ENCODE assay signal across 9 cellular contexts in genomic region chr19:45630463-45630862, GRCh38. TPM values are rescaled to one million over a fixed set of nuclear protein-coding genes. Genes with fewer than 3 reads are reported as not detected.
DNase-seq lines count a peak whose midpoint lies in the region; ATAC-seq, FAIRE-seq and TF ChIP-seq lines count a peak whose summit lies in the region.
"Had no signal": no experiment of that assay in that cellular context is flagged by ENCODE, and none has a peak within 500 bp of the region (broad histone marks: within the 10 kb centered on the region; RNA-seq: fewer than 3 reads in every experiment).

No MANE protein-coding gene starts in this region.

- intact Hi-C loops in GM12878 (cut with micrococcal nuclease; ENCODE audit: unreplicated experiment): no loop called here
- intact Hi-C loops in left ventricle myocardium superior (cut with micrococcal nuclease): no loop called here

- RAD21 ChIA-PET in GM12878 (lab: Charles Lee; ENCODE audit: unreplicated experiment): interaction anchor here (0.6 to 4.1 kb wide), 5 partner anchors 11 to 114 kb away, joined by 3 to 21 read pairs (median 3); no protein-coding TSS in a partner anchor

- H3K79me2 ChIP-seq in KMS-11 (ENCODE audit: insufficient read depth, low read depth): no peaks in the 10 kb centered on the region
- no peaks in the 10 kb centered on the region; the same call in 1 of the 2 replicates for H3K79me2 ChIP-seq in GM12878 (ENCODE audit: control insufficient read depth, insufficient read depth, low read length)

- H3K27me3 ChIP-seq in KMS-11 (ENCODE audit: insufficient read depth, low read depth): no peaks in the 10 kb centered on the region
- no peaks in the 10 kb centered on the region for H3K27me3 ChIP-seq in GM12878 (replicated peaks in 1 of 2; ENCODE audit: control insufficient read depth in 2 of 2, insufficient read depth in 2 of 2, low read length in 1 of 2)

- no peak overlapping the region for H3K4me3 ChIP-seq in KMS-11 (IDR thresholded peaks at IDR 0.05; ENCODE audit: insufficient read depth, low read depth, low read length)
- H3K4me3 ChIP-seq in GM12878: no peak overlapping the region
- H3K4me3 ChIP-seq: left ventricle myocardium inferior had no signal

- H3K9ac ChIP-seq in KMS-11 (no peak overlapping the region), GM12878 (ENCODE audit: control insufficient read depth, insufficient read depth, low read length) (no peak overlapping the region)

- in situ Hi-C loops in GM12878 (cut with MboI): no loop called here

- no CpG with 5 or more reads among the region's 2 CpGs for WGBS in GM12878 (ENCODE audit: insufficient coverage, insufficient replicate concordance, low lambda C conversion rate, missing lambda C conversion rate)

- H3K4me2 ChIP-seq in KMS-11: peak overlapping the region; percentile 1; the same call in 1 of the 2 replicates
- H3K4me2 ChIP-seq in GM12878 (ENCODE audit: control insufficient read depth, insufficient read depth): no peak overlapping the region

- no peak for TF ChIP-seq POLR2A in GM12878 (IDR thresholded peaks at IDR 0.05; ENCODE audit: low read depth, low read length)

- H3K36me3 ChIP-seq in KMS-11 (ENCODE audit: insufficient read depth) (no peaks in the 10 kb centered on the region), GM12878 (ENCODE audit: control insufficient read depth in 2 of 2, insufficient read depth in 2 of 2, low read length in 1 of 2) (peaks cover 6 to 15% of the 10 kb centered on the region in 2 experiments; a peak in 3 of 4 replicates)

- H4K20me1 ChIP-seq in KMS-11 (ENCODE audit: insufficient read depth): no peaks in the 10 kb centered on the region
- H4K20me1 ChIP-seq in GM12878 (ENCODE audit: control insufficient read depth, insufficient read depth): no peaks in the 10 kb centered on the region

- POLR2A ChIA-PET in GM12878 (lab: Charles Lee): interaction anchor here (0.7 to 2.7 kb wide), 6 partner anchors 11 to 62 kb away, joined by 3 to 14 read pairs (median 5); partner anchors contain the start of genes GIPR, QPCTL and SNRPD2

- TF ChIP-seq RAD21 in GM12878 (IDR thresholded peaks at IDR 0.05; ENCODE audit: insufficient read depth, low read depth, low read length): no peak

- no peaks in the 10 kb centered on the region for H3K9me3 ChIP-seq in GM12878 (replicated peaks; ENCODE audit: control insufficient read depth, insufficient read depth, low read length)
- H3K9me3 ChIP-seq: left ventricle myocardium inferior had no signal

- H2AFZ ChIP-seq in KMS-11 (ENCODE audit: low read depth) (no peak overlapping the region), GM12878 (ENCODE audit: control insufficient read depth, low read depth, low read length) (no peak overlapping the region)

- peak; percentile 59 for FAIRE-seq in GM12878 (lab: Jason Lieb, UNC)

- DNase-seq in SIG-M5 treated with dmso at 0.1 percent for 504 hours (lab: John Stamatoyannopoulos, UW; ENCODE audit: unreplicated experiment): peak; percentile 67
- DNase-seq in SIG-M5 (lab: John Stamatoyannopoulos, UW): no peak
- peak; percentile 60 for DNase-seq in GM12878 (ENCODE audit: low read depth, low spot score)
- DNase-seq in non-pigmented ciliary epithelial cell (ENCODE audit: low read depth): peak; percentile 85
- no peak for DNase-seq in left ventricle myocardium superior
- DNase-seq: left ventricle myocardium inferior had no signal

- SMC1A ChIA-PET in GM12878 (lab: Charles Lee; ENCODE audit: uncharacterized antibody, unreplicated experiment): interaction anchor here (1.4 to 1.5 kb wide), 2 partner anchors 10 to 16 kb away, joined by 5 to 24 read pairs; partner anchors contain the start of gene EML2

- CTCF ChIA-PET in GM12878 (lab: Yijun Ruan, JAX): interaction anchor here (0.5 to 3.1 kb wide), 12 partner anchors 9 to 403 kb away, joined by 3 to 35 read pairs (median 4); partner anchors contain the start of gene EML2

- BruUV-seq in GM12878 (replicated peaks; lab: Mats Ljungman, UMichigan): no TSS peak

- peak; percentile 95 for ATAC-seq in GM12878
- no peak for ATAC-seq in HG02970 (IDR thresholded peaks at IDR 0.05; ENCODE audit: low FRiP score, unreplicated experiment)
- ATAC-seq in HG03520 (IDR thresholded peaks at IDR 0.05; ENCODE audit: unreplicated experiment): no peak
- no peak for ATAC-seq in left ventricle myocardium superior

- TF ChIP-seq EP300 in GM12878 (IDR thresholded peaks at IDR 0.05; ENCODE audit: borderline replicate concordance in 1 of 2, control insufficient read depth in 1 of 2, low read depth in 2 of 2, low read length in 2 of 2): peak in 1 of 2 experiments; percentile 17; a peak in 1 of 4 replicates

- H3K27ac ChIP-seq in KMS-11 (peak overlapping the region; percentile 18; the same call in 1 of the 2 replicates), GM12878 (ENCODE audit: control insufficient read depth, insufficient read depth) (peak overlapping the region; percentile 61)
- H3K27ac ChIP-seq: left ventricle myocardium inferior had no signal

- H3K4me1 ChIP-seq in KMS-11 (ENCODE audit: low read depth, poor library complexity, severe bottlenecking): peaks cover 23% of the 10 kb centered on the region
- H3K4me1 ChIP-seq in GM12878 (ENCODE audit: control insufficient read depth, insufficient read depth, low read length): peaks cover 8% of the 10 kb centered on the region

- TF ChIP-seq CTCF in KMS-11 (conservative IDR thresholded peaks at IDR 0.05; ENCODE audit: low read depth, low read length): no peak
- TF ChIP-seq CTCF in GM12878 (IDR thresholded peaks at IDR 0.05 in 2 of 3, conservative IDR thresholded peaks at IDR 0.05 in 1 of 3; ENCODE audit: control insufficient read depth in 2 of 3, extremely low read depth in 1 of 3, insufficient read depth in 1 of 3, low read depth in 3 of 3, low read length in 3 of 3): no peak

RNA-seq across cellular contexts. Expression of gene EML2, which starts 8.7 kb away (rescaled TPM):
- total RNA-seq in GM12878 (2013; cell fraction: nucleolus; rRNA removed): 163 and 188 TPM in 2 replicates
- total RNA-seq in GM12878 (2014; rRNA removed): 44.0 and 46.7 TPM in 2 replicates
- total RNA-seq in GM12878 (2014; rRNA removed; fragmentation: Illumina TruSeq; extraction: Trizol): 23.4 and 23.8 TPM in 2 replicates
- total RNA-seq in GM12878 (2021): 64.0 and 72.2 TPM in 2 replicates
- 29.8 TPM for polyA plus RNA-seq in GM12878 (2011; ENCODE audit: low read depth)
- 28.4 and 47.7 TPM in 2 replicates for polyA plus RNA-seq in GM12878 (2011; rRNA removed)
- 56.3 and 65.9 TPM in 2 replicates for polyA plus RNA-seq in GM12878 (2011; cell fraction: cytosol; rRNA removed)
- 324 and 327 TPM in 2 replicates for polyA plus RNA-seq in GM12878 (2011; cell fraction: nucleus; rRNA removed)
- 60.4 and 77.9 TPM in 2 replicates for polyA plus RNA-seq in GM12878 (2012)
- polyA plus RNA-seq in GM12878 (2014; fragmentation: Illumina TruSeq; extraction: Trizol): 18.2 and 25.3 TPM in 2 replicates
- 1 to 10 TPM; 1.6 to 2.2 TPM for polyA plus RNA-seq in GM12878 (2014; fragmentation: Nextera tagmentation; extraction: Ambion mirVana)
- 56.1 and 56.6 TPM in 2 replicates for polyA plus RNA-seq in GM12878 (2014; rRNA removed)
- 10 to 100 TPM; 27.4 to 27.6 TPM for polyA plus RNA-seq in GM12878 (2016; fragmentation: Nextera tagmentation; extraction: Ambion mirVana)
- polyA minus RNA-seq in GM12878 (2011; rRNA and poly(A)+ RNA removed): 48.7 and 64.3 TPM in 2 replicates
- polyA minus RNA-seq in GM12878 (2011; cell fraction: cytosol; rRNA and poly(A)+ RNA removed): 22.5 and 26.9 TPM in 2 replicates
- 71.6 and 94.8 TPM in 2 replicates for polyA minus RNA-seq in GM12878 (2011; cell fraction: nucleus; rRNA and poly(A)+ RNA removed)
- total RNA-seq in left ventricle myocardium superior: 33.4 TPM

RNA-seq across cellular contexts. Expression of gene GPR4, which starts 28.5 kb away (rescaled TPM):
- 0.10 TPM in 1 of 2 replicates, not detected in the other for total RNA-seq in GM12878 (2013; cell fraction: nucleolus; rRNA removed)
- total RNA-seq in GM12878 (2014; rRNA removed) (not detected in 2 replicates), GM12878 (2014; rRNA removed; fragmentation: Illumina TruSeq; extraction: Trizol) (not detected in 2 replicates), GM12878 (2021) (not detected in 2 replicates), left ventricle myocardium superior (4.8 TPM)
- not detected for polyA plus RNA-seq in GM12878 (2011; ENCODE audit: low read depth)
- polyA plus RNA-seq in GM12878 (2011; rRNA removed) (not detected in 2 replicates), GM12878 (2014; fragmentation: Illumina TruSeq; extraction: Trizol) (not detected in 2 replicates), GM12878 (2014; fragmentation: Nextera tagmentation; extraction: Ambion mirVana) (not detected), GM12878 (2014; rRNA removed) (0.03 TPM in 1 of 2 replicates, not detected in the other), GM12878 (2016; fragmentation: Nextera tagmentation; extraction: Ambion mirVana) (not detected)
- polyA plus RNA-seq in GM12878 (2011; cell fraction: cytosol; rRNA removed): 0.07 TPM in 1 of 2 replicates, not detected in the other
- 0.12 and 0.13 TPM in 2 replicates for polyA plus RNA-seq in GM12878 (2011; cell fraction: nucleus; rRNA removed)
- not detected in 2 replicates for polyA plus RNA-seq in GM12878 (2012)
- polyA minus RNA-seq in GM12878 (2011; rRNA and poly(A)+ RNA removed): not detected in 2 replicates
- polyA minus RNA-seq in GM12878 (2011; cell fraction: cytosol; rRNA and poly(A)+ RNA removed): not detected in 2 replicates
- not detected in 2 replicates for polyA minus RNA-seq in GM12878 (2011; cell fraction: nucleus; rRNA and poly(A)+ RNA removed)

RNA-seq across cellular contexts. Expression of gene GIPR, which starts 37.6 kb away (rescaled TPM):
- total RNA-seq in GM12878 (2013; cell fraction: nucleolus; rRNA removed): 85.9 and 95.2 TPM in 2 replicates
- total RNA-seq in GM12878 (2014; rRNA removed) (14.5 and 17.8 TPM in 2 replicates), GM12878 (2014; rRNA removed; fragmentation: Illumina TruSeq; extraction: Trizol) (17.9 and 18.0 TPM in 2 replicates), GM12878 (2021) (22.1 and 25.6 TPM in 2 replicates), left ventricle myocardium superior (4.1 TPM)
- polyA plus RNA-seq in GM12878 (2011; ENCODE audit: low read depth): 19.2 TPM
- polyA plus RNA-seq in GM12878 (2011; rRNA removed) (12.3 and 13.8 TPM in 2 replicates), GM12878 (2014; fragmentation: Illumina TruSeq; extraction: Trizol) (10.5 and 13.6 TPM in 2 replicates), GM12878 (2014; fragmentation: Nextera tagmentation; extraction: Ambion mirVana) (1 to 10 TPM; 1.7 TPM), GM12878 (2014; rRNA removed) (26.3 and 27.1 TPM in 2 replicates), GM12878 (2016; fragmentation: Nextera tagmentation; extraction: Ambion mirVana) (1 to 10 TPM; 4.2 to 5.4 TPM)
- polyA plus RNA-seq in GM12878 (2011; cell fraction: cytosol; rRNA removed): 9.7 and 14.7 TPM in 2 replicates
- polyA plus RNA-seq in GM12878 (2011; cell fraction: nucleus; rRNA removed): 121 and 135 TPM in 2 replicates
- polyA plus RNA-seq in GM12878 (2012): 31.5 and 53.5 TPM in 2 replicates
- polyA minus RNA-seq in GM12878 (2011; rRNA and poly(A)+ RNA removed): 19.0 and 34.2 TPM in 2 replicates
- polyA minus RNA-seq in GM12878 (2011; cell fraction: cytosol; rRNA and poly(A)+ RNA removed): 7.2 and 8.6 TPM in 2 replicates
- 47.6 and 63.2 TPM in 2 replicates for polyA minus RNA-seq in GM12878 (2011; cell fraction: nucleus; rRNA and poly(A)+ RNA removed)

RNA-seq across cellular contexts. Expression of gene OPA3, which starts 45.9 kb away (rescaled TPM):
- 11.7 and 16.1 TPM in 2 replicates for total RNA-seq in GM12878 (2013; cell fraction: nucleolus; rRNA removed)
- total RNA-seq in GM12878 (2014; rRNA removed) (5.9 and 8.0 TPM in 2 replicates), GM12878 (2014; rRNA removed; fragmentation: Illumina TruSeq; extraction: Trizol) (9.8 and 10.0 TPM in 2 replicates), GM12878 (2021) (18.1 and 22.2 TPM in 2 replicates), left ventricle myocardium superior (26.9 TPM)
- polyA plus RNA-seq in GM12878 (2011; ENCODE audit: low read depth): 4.2 TPM
- polyA plus RNA-seq in GM12878 (2011; rRNA removed) (15.0 and 24.3 TPM in 2 replicates), GM12878 (2014; fragmentation: Illumina TruSeq; extraction: Trizol) (10.6 and 12.8 TPM in 2 replicates), GM12878 (2014; fragmentation: Nextera tagmentation; extraction: Ambion mirVana) (1 to 10 TPM; 2.2 to 2.3 TPM), GM12878 (2014; rRNA removed) (11.4 and 13.8 TPM in 2 replicates), GM12878 (2016; fragmentation: Nextera tagmentation; extraction: Ambion mirVana) (10 to 100 TPM; 21.7 to 22.4 TPM)
- 32.7 and 39.1 TPM in 2 replicates for polyA plus RNA-seq in GM12878 (2011; cell fraction: cytosol; rRNA removed)
- polyA plus RNA-seq in GM12878 (2011; cell fraction: nucleus; rRNA removed): 9.0 and 14.1 TPM in 2 replicates
- polyA plus RNA-seq in GM12878 (2012): 7.4 and 7.6 TPM in 2 replicates
- polyA minus RNA-seq in GM12878 (2011; rRNA and poly(A)+ RNA removed): 23.6 and 30.2 TPM in 2 replicates
- 8.1 and 10.3 TPM in 2 replicates for polyA minus RNA-seq in GM12878 (2011; cell fraction: cytosol; rRNA and poly(A)+ RNA removed)
- 1.6 and 3.3 TPM in 2 replicates for polyA minus RNA-seq in GM12878 (2011; cell fraction: nucleus; rRNA and poly(A)+ RNA removed)

Comparison
In these comparisons a context has a peak if more than half of its experiments do, and no peak if none do; other contexts are left out.
1. DNase-seq: peak in SIG-M5 treated with dmso at 0.1 percent for 504 hours (single experiment), GM12878 (single experiment) and non-pigmented ciliary epithelial cell (single experiment); none in SIG-M5 (single experiment) and left ventricle myocardium superior (single experiment).